In genomic region chr9:37751186-37751585, GRCh38 we compare ENCODE assay signal across 19 cellular contexts.
"Had no signal": no experiment of that assay in that cellular context is flagged by ENCODE, and none has a peak within 500 bp of the region (broad histone marks: within the 10 kb centered on the region; RNA-seq: fewer than 3 reads in every experiment).

No MANE protein-coding gene starts in this region.

- H3K27ac ChIP-seq: dorsolateral prefrontal cortex, esophagus squamous epithelium, heart left ventricle, neutrophil, right atrium auricular region, transverse colon had no signal

- H3K9me3 Mint-ChIP-seq: activated CD4-positive, alpha-beta T cell treated with anti-CD3 and anti-CD28 coated beads, Interleukin-2, amount 10 ng/mL, durations not matched to agents 7 days and 5 days; activated naive CD8-positive, alpha-beta T cell treated with anti-CD3 and anti-CD28 coated beads, Interleukin-2, amount 10 ng/mL, durations not matched to agents 7 days and 5 days had no signal

- H3K4me3 ChIP-seq: dorsolateral prefrontal cortex, esophagus squamous epithelium, heart left ventricle, right atrium auricular region, smooth muscle cell, transverse colon had no signal

- H3K27me3 ChIP-seq: dorsolateral prefrontal cortex, esophagus squamous epithelium, heart left ventricle, neutrophil, right atrium auricular region, transverse colon had no signal

- DNase-seq: activated CD4-positive, alpha-beta T cell treated with anti-CD3 and anti-CD28 coated beads, Interleukin-2, amount 10 ng/mL, durations not matched to agents 7 days and 5 days; activated CD4-positive, CD25-positive, alpha-beta regulatory T cell; activated gamma-delta T cell; activated naive CD8-positive, alpha-beta T cell treated with anti-CD3 and anti-CD28 coated beads, Interleukin-2, amount 10 ng/mL, durations not matched to agents 7 days and 5 days; activated T-cell treated with anti-CD3 and anti-CD28 coated beads for 4 hours; aorta; dorsolateral prefrontal cortex; esophagus squamous epithelium; foreskin fibroblast; islet precursor cell; mammary epithelial cell; SK-N-SH; transverse colon had no signal

- H3K27me3 Mint-ChIP-seq: activated CD4-positive, alpha-beta T cell treated with anti-CD3 and anti-CD28 coated beads, Interleukin-2, amount 10 ng/mL, durations not matched to agents 7 days and 5 days; activated naive CD8-positive, alpha-beta T cell treated with anti-CD3 and anti-CD28 coated beads, Interleukin-2, amount 10 ng/mL, durations not matched to agents 7 days and 5 days had no signal

- H3K36me3 ChIP-seq: esophagus squamous epithelium, heart left ventricle, neutrophil, right atrium auricular region, transverse colon had no signal

- ATAC-seq: heart left ventricle, left lobe of liver had no signal

- H3K4me3 Mint-ChIP-seq: activated CD4-positive, alpha-beta T cell treated with anti-CD3 and anti-CD28 coated beads, Interleukin-2, amount 10 ng/mL, durations not matched to agents 7 days and 5 days; activated naive CD8-positive, alpha-beta T cell treated with anti-CD3 and anti-CD28 coated beads, Interleukin-2, amount 10 ng/mL, durations not matched to agents 7 days and 5 days; T-helper 1 cell treated with Interleukin-12 subunit alpha and Interleukin-12 subunit beta and Interleukin-4 antibody, amounts not matched to agents 30 μg/mL and 1 μg/mL, for 36 hours had no signal

- H3K27ac Mint-ChIP-seq: activated CD4-positive, alpha-beta T cell treated with anti-CD3 and anti-CD28 coated beads, Interleukin-2, amount 10 ng/mL, durations not matched to agents 7 days and 5 days; activated naive CD8-positive, alpha-beta T cell treated with anti-CD3 and anti-CD28 coated beads, Interleukin-2, amount 10 ng/mL, durations not matched to agents 7 days and 5 days; T-helper 1 cell treated with Interleukin-12 subunit alpha and Interleukin-12 subunit beta and Interleukin-4 antibody, amounts not matched to agents 30 μg/mL and 1 μg/mL, for 36 hours had no signal

- H3K9me3 ChIP-seq: esophagus squamous epithelium, heart left ventricle, neutrophil, right atrium auricular region, SK-N-SH, transverse colon had no signal
